Comparison of ENCODE assay signal across 16 cellular contexts in genomic region chr16:88888057-88888777, GRCh38. TPM values are rescaled to one million over a fixed set of nuclear protein-coding genes. Genes with fewer than 3 reads are reported as not detected.
DNase-seq lines count a peak whose midpoint lies in the region; ATAC-seq and TF ChIP-seq lines count a peak whose summit lies in the region.
"Had no signal": no experiment of that assay in that cellular context is flagged by ENCODE, and none has a peak within 500 bp of the region (broad histone marks: within the 10 kb centered on the region; RNA-seq: fewer than 3 reads in every experiment).

No MANE protein-coding gene starts in this region.

- TF ChIP-seq CTCF in endothelial cell (IDR thresholded peaks at IDR 0.05; ENCODE audit: unreplicated experiment): no peak

- DNase-seq in stimulated activated naive CD8-positive, alpha-beta T cell treated with anti-CD3 and anti-CD28 coated beads, Interleukin-15, amount 100 ng/mL, for 72 hours: no peak
- no peak for DNase-seq in stimulated activated naive CD8-positive, alpha-beta T cell treated with anti-CD3 and anti-CD28 coated beads, Interleukin-15, Interleukin-2, amounts not matched to agents 100 U/mL and 50 U/mL, for 24 hours
- peak; percentile 19 for DNase-seq in endothelial cell (ENCODE audit: low spot score)
- DNase-seq in activated naive CD4-positive, alpha-beta T cell treated with anti-CD3 and anti-CD28 coated beads for 36 hours: no peak
- DNase-seq in superior temporal gyrus (ENCODE audit: extremely low spot score): no peak
- DNase-seq: activated CD8-positive, alpha-beta memory T cell treated with anti-CD3 and anti-CD28 coated beads, Interleukin-2, amount 50 U/mL, for 48 hours; activated naive CD4-positive, alpha-beta T cell treated with Interleukin-2 at 50 U/mL for 16 hours; foreskin melanocyte; pancreas had no signal

- H3K4me3 ChIP-seq in skeletal muscle tissue (ENCODE audit: low read length in 3 of 3): peak overlapping the region in 2 of 3 donors; percentile 27 to 35
- H3K4me3 ChIP-seq: ascending aorta, pancreas, smooth muscle cell had no signal

- H3K27ac Mint-ChIP-seq in stimulated activated naive CD8-positive, alpha-beta T cell treated with anti-CD3 and anti-CD28 coated beads, Interleukin-15, amount 100 ng/mL, for 72 hours: peak overlapping the region in 1 of 2 donors; percentile 27
- H3K27ac Mint-ChIP-seq in endothelial cell (ENCODE audit: unreplicated experiment): no peak overlapping the region
- no peak overlapping the region for H3K27ac Mint-ChIP-seq in activated naive CD4-positive, alpha-beta T cell treated with anti-CD3 and anti-CD28 coated beads for 36 hours

- H3K4me3 Mint-ChIP-seq in stimulated activated naive CD8-positive, alpha-beta T cell treated with anti-CD3 and anti-CD28 coated beads, Interleukin-15, amount 100 ng/mL, for 72 hours: no peak overlapping the region
- H3K4me3 Mint-ChIP-seq in endothelial cell (ENCODE audit: unreplicated experiment): no peak overlapping the region
- H3K4me3 Mint-ChIP-seq in activated naive CD4-positive, alpha-beta T cell treated with anti-CD3 and anti-CD28 coated beads for 36 hours: no peak overlapping the region

- H3K4me1 Mint-ChIP-seq in stimulated activated naive CD8-positive, alpha-beta T cell treated with anti-CD3 and anti-CD28 coated beads, Interleukin-15, amount 100 ng/mL, for 72 hours: no peaks in the 10 kb centered on the region
- no peaks in the 10 kb centered on the region for H3K4me1 Mint-ChIP-seq in endothelial cell (ENCODE audit: unreplicated experiment)
- H3K4me1 Mint-ChIP-seq in activated naive CD4-positive, alpha-beta T cell treated with anti-CD3 and anti-CD28 coated beads for 36 hours (ENCODE audit: low read depth): no peaks in the 10 kb centered on the region

- H3K9me3 ChIP-seq in skeletal muscle tissue (ENCODE audit: control insufficient read depth in 3 of 3, low read length in 3 of 3): no peaks in the 10 kb centered on the region
- H3K9me3 ChIP-seq: ascending aorta, pancreas had no signal

- no peaks in the 10 kb centered on the region for H3K27me3 ChIP-seq in skeletal muscle tissue (ENCODE audit: control insufficient read depth in 3 of 3, insufficient read depth in 3 of 3, low read length in 3 of 3)
- H3K27me3 ChIP-seq: ascending aorta, pancreas had no signal

- H3K36me3 ChIP-seq in skeletal muscle tissue (ENCODE audit: control insufficient read depth in 3 of 3, insufficient read depth in 3 of 3, low read length in 3 of 3): peaks cover 38 to 49% (median 45%) of the 10 kb centered on the region in 3 donors
- H3K36me3 ChIP-seq: ascending aorta had no signal

- peak overlapping the region in 2 of 3 donors; percentile 45 to 64 for H3K9ac ChIP-seq in skeletal muscle tissue (ENCODE audit: low read depth in 1 of 3, low read length in 3 of 3)

- CTCF ChIA-PET in activated naive CD4-positive, alpha-beta T cell treated with anti-CD3 and anti-CD28 coated beads for 36 hours (lab: Charles Lee): no interaction called here

- H3K9me3 Mint-ChIP-seq in stimulated activated naive CD8-positive, alpha-beta T cell treated with anti-CD3 and anti-CD28 coated beads, Interleukin-15, amount 100 ng/mL, for 72 hours: no peaks in the 10 kb centered on the region
- H3K9me3 Mint-ChIP-seq in endothelial cell (ENCODE audit: unreplicated experiment): no peaks in the 10 kb centered on the region
- no peaks in the 10 kb centered on the region for H3K9me3 Mint-ChIP-seq in activated naive CD4-positive, alpha-beta T cell treated with anti-CD3 and anti-CD28 coated beads for 36 hours

- ATAC-seq in stimulated activated naive CD8-positive, alpha-beta T cell treated with anti-CD3 and anti-CD28 coated beads, Interleukin-15, amount 100 ng/mL, for 72 hours: peak; percentile 42
- no peak for ATAC-seq in stimulated activated naive CD8-positive, alpha-beta T cell treated with anti-CD3 and anti-CD28 coated beads, Interleukin-15, Interleukin-2, amounts not matched to agents 100 U/mL and 50 U/mL, for 24 hours
- no peak for ATAC-seq in GM21737 (IDR thresholded peaks at IDR 0.05; ENCODE audit: unreplicated experiment)
- no peak for ATAC-seq in GM21723 (IDR thresholded peaks at IDR 0.05; ENCODE audit: unreplicated experiment)

- H3K36me3 Mint-ChIP-seq in endothelial cell (ENCODE audit: low read depth, unreplicated experiment): no peaks in the 10 kb centered on the region
- no peaks in the 10 kb centered on the region for H3K36me3 Mint-ChIP-seq in activated naive CD4-positive, alpha-beta T cell treated with anti-CD3 and anti-CD28 coated beads for 36 hours (ENCODE audit: low read depth)

- intact Hi-C loops in activated naive CD4-positive, alpha-beta T cell treated with anti-CD3 and anti-CD28 coated beads for 36 hours (cut with micrococcal nuclease): no loop called here

- H3K27me3 Mint-ChIP-seq in stimulated activated naive CD8-positive, alpha-beta T cell treated with anti-CD3 and anti-CD28 coated beads, Interleukin-15, amount 100 ng/mL, for 72 hours: no peaks in the 10 kb centered on the region
- H3K27me3 Mint-ChIP-seq in endothelial cell (ENCODE audit: unreplicated experiment): peaks cover 14% of the 10 kb centered on the region
- H3K27me3 Mint-ChIP-seq in activated naive CD4-positive, alpha-beta T cell treated with anti-CD3 and anti-CD28 coated beads for 36 hours (ENCODE audit: low read depth): no peaks in the 10 kb centered on the region

- peak overlapping the region; percentile 74 for H3K27ac ChIP-seq in skeletal muscle tissue (ENCODE audit: low read depth, low read length)
- H3K27ac ChIP-seq: ascending aorta, pancreas had no signal

- H3K4me1 ChIP-seq in skeletal muscle tissue (ENCODE audit: control insufficient read depth in 3 of 3, insufficient read depth in 3 of 3, low read length in 3 of 3): peaks cover 68 to 72% (median 71%) of the 10 kb centered on the region in 3 donors
- H3K4me1 ChIP-seq: ascending aorta, pancreas had no signal

RNA-seq across cellular contexts. Expression of gene PABPN1L, which starts 21.8 kb away (rescaled TPM):
- total RNA-seq in endothelial cell (ENCODE audit: unreplicated experiment): not detected
- total RNA-seq in skeletal muscle tissue: not detected
- total RNA-seq in activated naive CD4-positive, alpha-beta T cell treated with anti-CD3 and anti-CD28 coated beads for 36 hours: not detected
- total RNA-seq: ascending aorta; lower leg skin; smooth muscle cell; T-helper 1 cell treated with Interleukin-12 subunit alpha and Interleukin-12 subunit beta and Interleukin-4 antibody, amounts not matched to agents 30 ng/mL and 1 ng/mL, for 36 hours had no signal

RNA-seq across cellular contexts. Expression of gene TRAPPC2L, which starts 31.3 kb away (rescaled TPM):
- total RNA-seq in endothelial cell (ENCODE audit: unreplicated experiment) (65.3 TPM), skeletal muscle tissue (29.2 TPM)
- 10 to 100 TPM; 57.7 to 66.1 TPM for total RNA-seq in activated naive CD4-positive, alpha-beta T cell treated with anti-CD3 and anti-CD28 coated beads for 36 hours

RNA-seq across cellular contexts. Expression of gene GALNS, which starts 31.5 kb away (rescaled TPM):
- total RNA-seq in endothelial cell (ENCODE audit: unreplicated experiment) (24.7 TPM), skeletal muscle tissue (9.9 TPM)
- 10 to 100 TPM; 10.9 to 11.2 TPM for total RNA-seq in activated naive CD4-positive, alpha-beta T cell treated with anti-CD3 and anti-CD28 coated beads for 36 hours
